ENCODE assay signal across 13 cellular contexts in the genomic region with DNA sequence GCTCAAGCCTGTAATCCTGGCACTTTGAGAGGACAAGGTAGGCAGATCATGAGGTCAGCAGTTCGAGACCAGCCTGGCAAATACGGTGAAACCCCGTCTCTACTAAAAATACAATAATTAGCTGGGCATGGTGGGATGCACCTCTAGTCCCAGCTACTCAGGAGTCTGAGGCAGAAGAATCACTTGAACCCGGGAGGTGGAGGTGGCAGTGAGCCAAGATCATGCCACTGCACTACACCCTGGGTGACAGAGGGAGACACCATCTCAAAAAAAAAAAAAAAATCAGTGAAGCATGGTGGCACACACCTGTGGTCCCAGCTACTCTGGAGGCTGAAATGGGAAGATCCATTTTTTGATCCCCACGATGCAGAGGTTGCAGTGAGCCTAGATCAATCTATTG. TPM values are rescaled to one million over a fixed set of nuclear protein-coding genes. Genes with fewer than 3 reads are reported as not detected.
"Had no signal": no experiment of that assay in that cellular context is flagged by ENCODE, and none has a peak within 500 bp of the region (broad histone marks: within the 10 kb centered on the region; RNA-seq: fewer than 3 reads in every experiment).

No MANE protein-coding gene starts in this region.

RNA-seq across cellular contexts. Expression of gene PRAMEF18, which starts 4.1 kb away (rescaled TPM):
- total RNA-seq: activated B cell treated with CpG ODN at 0.5 μM for 24 hours; activated CD4-positive, alpha-beta memory T cell treated with anti-CD3 and anti-CD28 coated beads, Interleukin-2, amount 10 ng/mL, durations not matched to agents 7 days and 5 days; activated CD4-positive, alpha-beta T cell treated with anti-CD3 and anti-CD28 coated beads, Interleukin-2, amount 10 ng/mL, durations not matched to agents 7 days and 5 days; activated CD8-positive, alpha-beta memory T cell treated with anti-CD3 and anti-CD28 coated beads, Interleukin-2, amount 10 ng/mL, durations not matched to agents 7 days and 5 days; activated naive CD4-positive, alpha-beta T cell treated with anti-CD3 and anti-CD28 coated beads for 36 hours; activated naive CD4-positive, alpha-beta T cell treated with anti-CD3 and anti-CD28 coated beads, Interleukin-2, amount 50 U/mL, for 72 hours; activated naive CD8-positive, alpha-beta T cell treated with anti-CD3 and anti-CD28 coated beads for 36 hours; adrenal gland; aorta; astrocyte; body of pancreas; breast epithelium; cardiac septum had no signal
- polyA plus RNA-seq: adrenal gland, aorta had no signal

RNA-seq across cellular contexts. Expression of gene PRAMEF5, which starts 23.9 kb away (rescaled TPM):
- total RNA-seq: activated B cell treated with CpG ODN at 0.5 μM for 24 hours; activated CD4-positive, alpha-beta memory T cell treated with anti-CD3 and anti-CD28 coated beads, Interleukin-2, amount 10 ng/mL, durations not matched to agents 7 days and 5 days; activated CD4-positive, alpha-beta T cell treated with anti-CD3 and anti-CD28 coated beads, Interleukin-2, amount 10 ng/mL, durations not matched to agents 7 days and 5 days; activated CD8-positive, alpha-beta memory T cell treated with anti-CD3 and anti-CD28 coated beads, Interleukin-2, amount 10 ng/mL, durations not matched to agents 7 days and 5 days; activated naive CD4-positive, alpha-beta T cell treated with anti-CD3 and anti-CD28 coated beads for 36 hours; activated naive CD4-positive, alpha-beta T cell treated with anti-CD3 and anti-CD28 coated beads, Interleukin-2, amount 50 U/mL, for 72 hours; activated naive CD8-positive, alpha-beta T cell treated with anti-CD3 and anti-CD28 coated beads for 36 hours; adrenal gland; aorta; astrocyte; body of pancreas; breast epithelium; cardiac septum had no signal
- polyA plus RNA-seq: adrenal gland, aorta had no signal

RNA-seq across cellular contexts. Expression of gene PRAMEF13, which starts 28.9 kb away (rescaled TPM):
- total RNA-seq: activated B cell treated with CpG ODN at 0.5 μM for 24 hours; activated CD4-positive, alpha-beta memory T cell treated with anti-CD3 and anti-CD28 coated beads, Interleukin-2, amount 10 ng/mL, durations not matched to agents 7 days and 5 days; activated CD4-positive, alpha-beta T cell treated with anti-CD3 and anti-CD28 coated beads, Interleukin-2, amount 10 ng/mL, durations not matched to agents 7 days and 5 days; activated CD8-positive, alpha-beta memory T cell treated with anti-CD3 and anti-CD28 coated beads, Interleukin-2, amount 10 ng/mL, durations not matched to agents 7 days and 5 days; activated naive CD4-positive, alpha-beta T cell treated with anti-CD3 and anti-CD28 coated beads for 36 hours; activated naive CD4-positive, alpha-beta T cell treated with anti-CD3 and anti-CD28 coated beads, Interleukin-2, amount 50 U/mL, for 72 hours; activated naive CD8-positive, alpha-beta T cell treated with anti-CD3 and anti-CD28 coated beads for 36 hours; adrenal gland; aorta; astrocyte; body of pancreas; breast epithelium; cardiac septum had no signal
- polyA plus RNA-seq: adrenal gland, aorta had no signal

RNA-seq across cellular contexts. Expression of gene PRAMEF8, which starts 54.8 kb away (rescaled TPM):
- total RNA-seq: activated B cell treated with CpG ODN at 0.5 μM for 24 hours; activated CD4-positive, alpha-beta memory T cell treated with anti-CD3 and anti-CD28 coated beads, Interleukin-2, amount 10 ng/mL, durations not matched to agents 7 days and 5 days; activated CD4-positive, alpha-beta T cell treated with anti-CD3 and anti-CD28 coated beads, Interleukin-2, amount 10 ng/mL, durations not matched to agents 7 days and 5 days; activated CD8-positive, alpha-beta memory T cell treated with anti-CD3 and anti-CD28 coated beads, Interleukin-2, amount 10 ng/mL, durations not matched to agents 7 days and 5 days; activated naive CD4-positive, alpha-beta T cell treated with anti-CD3 and anti-CD28 coated beads for 36 hours; activated naive CD4-positive, alpha-beta T cell treated with anti-CD3 and anti-CD28 coated beads, Interleukin-2, amount 50 U/mL, for 72 hours; activated naive CD8-positive, alpha-beta T cell treated with anti-CD3 and anti-CD28 coated beads for 36 hours; adrenal gland; aorta; body of pancreas; breast epithelium; cardiac septum had no signal
- polyA plus RNA-seq: adrenal gland, aorta had no signal

RNA-seq across cellular contexts. Expression of gene PRAMEF9, which starts 58.4 kb away (rescaled TPM):
- total RNA-seq: activated B cell treated with CpG ODN at 0.5 μM for 24 hours; activated CD4-positive, alpha-beta memory T cell treated with anti-CD3 and anti-CD28 coated beads, Interleukin-2, amount 10 ng/mL, durations not matched to agents 7 days and 5 days; activated CD4-positive, alpha-beta T cell treated with anti-CD3 and anti-CD28 coated beads, Interleukin-2, amount 10 ng/mL, durations not matched to agents 7 days and 5 days; activated CD8-positive, alpha-beta memory T cell treated with anti-CD3 and anti-CD28 coated beads, Interleukin-2, amount 10 ng/mL, durations not matched to agents 7 days and 5 days; activated naive CD4-positive, alpha-beta T cell treated with anti-CD3 and anti-CD28 coated beads for 36 hours; activated naive CD4-positive, alpha-beta T cell treated with anti-CD3 and anti-CD28 coated beads, Interleukin-2, amount 50 U/mL, for 72 hours; activated naive CD8-positive, alpha-beta T cell treated with anti-CD3 and anti-CD28 coated beads for 36 hours; adrenal gland; aorta; astrocyte; body of pancreas; breast epithelium; cardiac septum had no signal
- polyA plus RNA-seq: adrenal gland, aorta had no signal
